8 cellular contexts compared by ENCODE assay signal in the genomic region with DNA sequence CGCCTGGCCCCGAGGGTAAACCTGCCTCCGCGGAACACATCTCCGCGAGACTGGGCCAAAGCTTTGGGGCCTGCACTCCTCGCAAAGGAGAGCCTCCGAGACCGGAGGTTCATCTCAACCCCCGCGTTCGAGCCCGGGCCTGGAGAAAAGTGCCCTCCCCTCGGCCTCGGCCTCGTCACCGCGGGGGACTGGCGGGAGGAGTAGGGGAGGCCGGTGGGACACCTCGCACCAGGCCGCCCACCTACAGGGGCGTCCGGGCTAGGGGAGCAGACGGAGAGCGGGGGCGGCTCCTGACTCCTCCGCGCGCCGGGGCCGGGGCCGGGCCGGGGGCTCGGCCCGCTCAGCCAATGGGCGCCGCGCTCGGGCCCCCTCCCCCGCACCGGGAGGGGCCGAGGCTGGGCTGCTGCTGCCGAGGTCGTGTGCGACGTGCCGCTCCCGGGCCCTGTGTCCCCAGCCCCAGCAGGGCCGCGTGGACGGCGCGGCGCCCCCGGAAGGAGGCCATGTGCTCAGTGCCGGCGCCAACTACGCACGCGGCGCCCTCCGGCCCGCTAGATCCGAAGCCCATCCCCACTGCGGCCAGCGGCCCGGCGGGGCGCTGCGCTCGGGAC. TPM values are rescaled to one million over a fixed set of nuclear protein-coding genes. Genes with fewer than 3 reads are reported as not detected.
A peak's percentile ranks its signal among the peaks of the same experiment; 100 is the strongest.
DNase-seq lines count a peak whose midpoint lies in the region; ATAC-seq and TF ChIP-seq lines count a peak whose summit lies in the region.

No MANE protein-coding gene starts in this region.

- TF ChIP-seq CTCF in coronary artery (IDR thresholded peaks at IDR 0.05) (no peak), right lobe of liver (IDR thresholded peaks at IDR 0.05) (no peak)

- H3K4me1 Mint-ChIP-seq in activated CD4-positive, alpha-beta T cell treated with anti-CD3 and anti-CD28 coated beads for 36 hours, result peaks cover 47% of the 10 kb centered on the region

- H3K9me3 Mint-ChIP-seq in activated CD4-positive, alpha-beta T cell treated with anti-CD3 and anti-CD28 coated beads for 36 hours (ENCODE audit: low read depth), result no peaks in the 10 kb centered on the region

- peak; percentile 70 for DNase-seq in NCI-H2196 (lab: John Stamatoyannopoulos, UW; ENCODE audit: unreplicated experiment)
- no peak for DNase-seq in NCI-H2196 treated with DMSO at 0.1 percent for 48 hours (lab: John Stamatoyannopoulos, UW; ENCODE audit: unreplicated experiment)
- peak; percentile 43 for DNase-seq in NCI-H128 (lab: John Stamatoyannopoulos, UW; ENCODE audit: unreplicated experiment)
- peak; percentile 87 for DNase-seq in activated CD4-positive, alpha-beta T cell treated with anti-CD3 and anti-CD28 coated beads for 36 hours
- DNase-seq in coronary artery (ENCODE audit: low spot score), result no peak
- peak; percentile 67 to 80 (median 78) for DNase-seq in right lobe of liver
- DNase-seq in stimulated activated CD4-positive, alpha-beta T cell treated with anti-CD3 and anti-CD28 coated beads, Interleukin-4, amount 100 ng/mL, for 24 hours, result peak; percentile 66

- H3K27me3 Mint-ChIP-seq in activated CD4-positive, alpha-beta T cell treated with anti-CD3 and anti-CD28 coated beads for 36 hours, result peaks cover 4% of the 10 kb centered on the region

- no peaks in the 10 kb centered on the region for H3K36me3 ChIP-seq in right lobe of liver

- CTCF ChIA-PET in activated CD4-positive, alpha-beta T cell treated with anti-CD3 and anti-CD28 coated beads for 36 hours (lab: Charles Lee), result interaction anchor here (1.3 kb wide), 1 partner anchor 45 kb away, joined by 5 read pairs; no protein-coding TSS in a partner anchor

- ATAC-seq in HG02678 (IDR thresholded peaks at IDR 0.05; ENCODE audit: unreplicated experiment) (peak; percentile 57), right lobe of liver (peak; percentile 62 to 79 (median 70))
- ATAC-seq in activated CD4-positive, alpha-beta T cell treated with anti-CD3 and anti-CD28 coated beads for 36 hours, result peak; percentile 48

- no peak for TF ChIP-seq POLR2A in right lobe of liver (IDR thresholded peaks at IDR 0.05)

- 0% methylated on average over 7 of the region's 72 CpGs for WGBS in right lobe of liver (ENCODE audit: insufficient coverage, low coverage, low lambda C conversion rate, missing lambda C conversion rate)

- no peaks in the 10 kb centered on the region for H3K27me3 ChIP-seq in right lobe of liver

- peaks cover 40% of the 10 kb centered on the region for H3K36me3 Mint-ChIP-seq in activated CD4-positive, alpha-beta T cell treated with anti-CD3 and anti-CD28 coated beads for 36 hours (ENCODE audit: low read depth)

- no peaks in the 10 kb centered on the region for H3K9me3 ChIP-seq in right lobe of liver

- peaks cover 0 to 14% (median 0%) of the 10 kb centered on the region in 4 donors for H3K4me1 ChIP-seq in right lobe of liver

- H3K4me3 Mint-ChIP-seq in activated CD4-positive, alpha-beta T cell treated with anti-CD3 and anti-CD28 coated beads for 36 hours, result peak overlapping the region; percentile 89

- intact Hi-C loops in activated CD4-positive, alpha-beta T cell treated with anti-CD3 and anti-CD28 coated beads for 36 hours (cut with DNase I, micrococcal nuclease), result loop anchor here (1.0 to 5.0 kb wide), 15 partner anchors 17 to 1073 kb away; a partner anchor contains a TSS
- intact Hi-C loops in right lobe of liver (cut with DNase I), result no loop called here

- POLR2A ChIA-PET in activated CD4-positive, alpha-beta T cell treated with anti-CD3 and anti-CD28 coated beads for 36 hours (lab: Charles Lee), result no interaction called here

- H3K27ac Mint-ChIP-seq in activated CD4-positive, alpha-beta T cell treated with anti-CD3 and anti-CD28 coated beads for 36 hours, result peak overlapping the region; percentile 89

- peak overlapping the region; percentile 87 for H3K4me3 ChIP-seq in coronary artery
- H3K4me3 ChIP-seq in right lobe of liver, result peak overlapping the region; percentile 57 to 91 (median 81)

- H3K27ac ChIP-seq in coronary artery, result peak overlapping the region; percentile 73 to 91
- H3K27ac ChIP-seq in right lobe of liver, result peak overlapping the region; percentile 5 to 75 (median 44)

RNA-seq across cellular contexts. Expression of a gene that starts 0.7 kb away (rescaled TPM):
- 100 to 1,000 TPM; 115 to 125 TPM for total RNA-seq in activated CD4-positive, alpha-beta T cell treated with anti-CD3 and anti-CD28 coated beads for 36 hours
- total RNA-seq in right lobe of liver, result 10 to 100 TPM in 1 of 6 experiments, 1 to 10 TPM in 4, under 1 TPM in 1; 0.74 to 34.3 (median 5.8) TPM

Comparison
In these comparisons a context has a peak if more than half of its experiments do, and no peak if none do; other contexts are left out.
1. DNase-seq: peak in NCI-H2196 (single experiment), NCI-H128 (single experiment), activated CD4-positive, alpha-beta T cell treated with anti-CD3 and anti-CD28 coated beads for 36 hours (single experiment), right lobe of liver (3 of 3) and stimulated activated CD4-positive, alpha-beta T cell treated with anti-CD3 and anti-CD28 coated beads, Interleukin-4, amount 100 ng/mL, for 24 hours (single experiment); none in NCI-H2196 treated with DMSO at 0.1 percent for 48 hours (single experiment) and coronary artery (single experiment).
2. intact Hi-C loops: an anchor here in activated CD4-positive, alpha-beta T cell treated with anti-CD3 and anti-CD28 coated beads for 36 hours (1.0 to 5.0 kb wide); none called in right lobe of liver.
3. Peak in every context shown above with its lines, with median percentiles within 50 percentile points of each other: ATAC-seq.